ENCODE assay signal across 1 cellular context in genomic region chr16:14608604-14609003, GRCh38.
A peak's percentile ranks its signal among the peaks of the same experiment; 100 is the strongest.
TF ChIP-seq lines count a peak whose summit lies in the region.

No MANE protein-coding gene starts in this region.

TF ChIP-seq in HepG2, 621 proteins besides CTCF, POLR2A, EP300 and RAD21 (continued from another document):
- TF ChIP-seq FUBP1 (CRISPR knock-in tag; IDR thresholded peaks at IDR 0.05; ENCODE audit: borderline replicate concordance): no peak
- TF ChIP-seq FOXA1 (IDR thresholded peaks at IDR 0.05): no peak
- TF ChIP-seq FOXA1 (CRISPR knock-in tag; IDR thresholded peaks at IDR 0.05): 0 out of 2 replicates have a peak, but pooled peaks have one; percentile 20
- no peak for TF ChIP-seq ZNF761 (CRISPR knock-in tag; conservative IDR thresholded peaks at IDR 0.05)
- 0 out of 2 replicates have a peak, but pooled peaks have one; percentile 51 for TF ChIP-seq ARID3A (IDR thresholded peaks at IDR 0.05; ENCODE audit: low read depth, low read length)
- TF ChIP-seq MXD1 (CRISPR knock-in tag; IDR thresholded peaks at IDR 0.05): no peak
- peak; percentile 57; the same call in 1 of the 2 replicates for TF ChIP-seq SOX5 (CRISPR knock-in tag; IDR thresholded peaks at IDR 0.05; ENCODE audit: borderline replicate concordance)
- no peak for TF ChIP-seq ZBTB33 (CRISPR knock-in tag; IDR thresholded peaks at IDR 0.05)
- no peak for TF ChIP-seq HMGXB4 (CRISPR knock-in tag; IDR thresholded peaks at IDR 0.05; ENCODE audit: borderline replicate concordance in 1 of 2, low read depth in 1 of 2)
- TF ChIP-seq ZSCAN21 (CRISPR knock-in tag; IDR thresholded peaks at IDR 0.05; ENCODE audit: borderline replicate concordance): no peak
- TF ChIP-seq ZFX (CRISPR knock-in tag; IDR thresholded peaks at IDR 0.05; ENCODE audit: low read depth): no peak
- TF ChIP-seq AGO2 (optimal IDR thresholded peaks at IDR 0.05; ENCODE audit: low read depth, low read length): no peak
- TF ChIP-seq HOXD1 (CRISPR knock-in tag; IDR thresholded peaks at IDR 0.05): no peak
- no peak for TF ChIP-seq ZNF547 (CRISPR knock-in tag; IDR thresholded peaks at IDR 0.05)
- TF ChIP-seq NR3C1 (CRISPR knock-in tag; IDR thresholded peaks at IDR 0.05): no peak
- no peak for TF ChIP-seq SOX6 (IDR thresholded peaks at IDR 0.05)
- TF ChIP-seq SOX6 (CRISPR knock-in tag; IDR thresholded peaks at IDR 0.05): peak; percentile 41; the same call in 1 of the 2 replicates
- TF ChIP-seq ZNF432 (CRISPR knock-in tag; IDR thresholded peaks at IDR 0.05; ENCODE audit: borderline replicate concordance): no peak
- 0 out of 2 replicates have a peak, but pooled peaks have one; percentile 24 for TF ChIP-seq HNRNPL (IDR thresholded peaks at IDR 0.05; ENCODE audit: low read depth, low read length)
- TF ChIP-seq SOX13 (IDR thresholded peaks at IDR 0.05): no peak
- TF ChIP-seq SOX13 (CRISPR knock-in tag; conservative IDR thresholded peaks at IDR 0.05 in 1 of 2, IDR thresholded peaks at IDR 0.05 in 1 of 2): peak in 1 of 2 experiments; percentile 83; a peak in 2 of 4 replicates
- TF ChIP-seq CREB1 (IDR thresholded peaks at IDR 0.05): no peak
- peak; percentile 19; the same call in 1 of the 2 replicates for TF ChIP-seq CREB1 (CRISPR knock-in tag; IDR thresholded peaks at IDR 0.05)
- TF ChIP-seq SMC3 (IDR thresholded peaks at IDR 0.05; ENCODE audit: low read length): no peak
- TF ChIP-seq ZNF652 (CRISPR knock-in tag; IDR thresholded peaks at IDR 0.05; ENCODE audit: borderline replicate concordance, low read depth): no peak
- TF ChIP-seq ZZZ3 (CRISPR knock-in tag; IDR thresholded peaks at IDR 0.05; ENCODE audit: borderline replicate concordance): no peak
- TF ChIP-seq THRA (CRISPR knock-in tag; IDR thresholded peaks at IDR 0.05; ENCODE audit: borderline replicate concordance): peak; percentile 32; the same call in 1 of the 2 replicates
